Comparison of ENCODE assay signal across 1 cellular context in the genomic region with DNA sequence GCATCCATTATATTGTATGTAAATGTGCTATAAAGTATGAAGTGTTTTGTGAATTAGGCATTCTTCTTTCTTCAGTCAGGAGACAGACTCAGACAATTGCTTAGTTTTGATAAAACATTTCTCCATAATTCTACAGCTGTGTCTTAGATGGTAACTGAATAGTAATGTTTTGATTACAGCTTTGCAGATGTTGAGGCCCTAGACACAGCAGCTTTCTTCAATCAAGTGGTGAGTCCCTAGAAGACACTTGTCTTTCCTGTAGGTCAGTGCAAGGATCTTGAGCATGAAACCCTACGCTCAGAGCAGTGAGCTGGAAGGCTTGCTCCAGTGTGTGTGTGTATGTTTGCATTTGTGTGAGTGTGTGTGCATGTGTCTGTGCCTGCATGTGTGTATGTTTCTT.
TF ChIP-seq lines count a peak whose summit lies in the region.

No MANE protein-coding gene starts in this region.

TF ChIP-seq in H1, 55 proteins besides CTCF, POLR2A, EP300 and RAD21:
- TF ChIP-seq CTBP2 (IDR thresholded peaks at IDR 0.05; ENCODE audit: borderline replicate concordance, insufficient read depth, insufficient read length, low read length) (no peak), TBP (IDR thresholded peaks at IDR 0.05; ENCODE audit: low read depth, low read length) (no peak), JUND (IDR thresholded peaks at IDR 0.05; ENCODE audit: low read length) (no peak), CEBPB (IDR thresholded peaks at IDR 0.05; ENCODE audit: low read depth, low read length) (no peak), BRCA1 (IDR thresholded peaks at IDR 0.05; ENCODE audit: low read depth, low read length) (no peak), CBX8 (IDR thresholded peaks at IDR 0.05; ENCODE audit: borderline replicate concordance, low read depth, low read length) (no peak), SP4 (IDR thresholded peaks at IDR 0.05; ENCODE audit: low read length) (no peak), RNF2 (IDR thresholded peaks at IDR 0.05; ENCODE audit: borderline replicate concordance, low read depth, low read length, missing control alignments, poor library complexity, severe bottlenecking) (no peak), SIRT6 (IDR thresholded peaks at IDR 0.05; ENCODE audit: low read length) (no peak), YY1 (IDR thresholded peaks at IDR 0.05; ENCODE audit: low read depth, low read length) (no peak), SP2 (IDR thresholded peaks at IDR 0.05; ENCODE audit: low read length) (no peak), KDM1A (IDR thresholded peaks at IDR 0.05; ENCODE audit: borderline replicate concordance, low read length) (no peak)
- TF ChIP-seq, protein P1, sequence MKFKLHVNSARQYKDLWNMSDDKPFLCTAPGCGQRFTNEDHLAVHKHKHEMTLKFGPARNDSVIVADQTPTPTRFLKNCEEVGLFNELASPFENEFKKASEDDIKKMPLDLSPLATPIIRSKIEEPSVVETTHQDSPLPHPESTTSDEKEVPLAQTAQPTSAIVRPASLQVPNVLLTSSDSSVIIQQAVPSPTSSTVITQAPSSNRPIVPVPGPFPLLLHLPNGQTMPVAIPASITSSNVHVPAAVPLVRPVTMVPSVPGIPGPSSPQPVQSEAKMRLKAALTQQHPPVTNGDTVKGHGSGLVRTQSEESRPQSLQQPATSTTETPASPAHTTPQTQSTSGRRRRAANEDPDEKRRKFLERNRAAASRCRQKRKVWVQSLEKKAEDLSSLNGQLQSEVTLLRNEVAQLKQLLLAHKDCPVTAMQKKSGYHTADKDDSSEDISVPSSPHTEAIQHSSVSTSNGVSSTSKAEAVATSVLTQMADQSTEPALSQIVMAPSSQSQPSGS (IDR thresholded peaks at IDR 0.05; ENCODE audit: low read length): no peak
